In the genomic region with DNA sequence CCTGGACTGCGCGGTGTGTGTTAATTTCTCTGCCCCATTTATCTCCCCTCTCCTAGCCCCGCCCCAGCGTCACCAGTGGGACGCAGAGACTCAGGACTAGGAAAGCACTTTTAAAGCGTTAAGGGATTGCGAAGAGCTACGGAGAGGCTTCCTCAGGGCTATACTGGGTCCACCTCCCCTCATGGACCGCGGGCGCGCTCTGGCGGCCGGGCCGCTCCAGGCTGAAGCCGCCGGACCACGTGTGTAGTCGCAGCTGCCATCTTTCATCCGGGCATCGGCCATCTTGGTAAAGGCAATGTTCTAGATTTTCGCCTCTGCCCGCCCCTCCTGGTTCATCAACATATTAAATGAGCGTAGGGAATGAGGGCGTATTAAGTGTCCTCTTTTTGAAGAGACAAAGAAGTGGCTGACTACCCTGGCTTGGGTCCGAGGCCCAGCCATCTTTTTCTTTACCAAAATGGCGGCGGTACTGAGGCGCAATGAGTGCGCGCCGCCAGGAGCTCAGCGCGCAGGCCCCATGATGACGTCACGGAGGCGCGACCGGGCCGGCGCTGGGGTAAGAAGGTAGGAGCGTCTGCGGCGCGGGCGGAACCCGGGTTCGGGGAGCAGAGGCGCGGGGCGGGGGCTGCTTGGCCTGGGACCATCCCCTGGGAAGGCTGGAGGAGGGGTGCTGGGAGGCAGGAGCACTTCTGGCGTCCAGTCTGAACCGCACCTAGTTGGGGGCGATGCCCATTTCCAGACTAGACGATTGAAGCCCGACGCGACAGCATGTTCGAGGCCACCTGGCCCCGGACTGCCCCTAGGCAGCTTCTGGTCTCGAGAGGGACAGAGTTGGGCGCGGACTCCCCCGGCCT, we compare ENCODE assay signal across 8 cellular contexts. TPM values are rescaled to one million over a fixed set of nuclear protein-coding genes. Genes with fewer than 3 reads are reported as not detected.
DNase-seq lines count a peak whose midpoint lies in the region; ATAC-seq and TF ChIP-seq lines count a peak whose summit lies in the region.

A gene with protein sequence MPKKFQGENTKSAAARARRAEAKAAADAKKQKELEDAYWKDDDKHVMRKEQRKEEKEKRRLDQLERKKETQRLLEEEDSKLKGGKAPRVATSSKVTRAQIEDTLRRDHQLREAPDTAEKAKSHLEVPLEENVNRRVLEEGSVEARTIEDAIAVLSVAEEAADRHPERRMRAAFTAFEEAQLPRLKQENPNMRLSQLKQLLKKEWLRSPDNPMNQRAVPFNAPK (plus strand): TSS at position 531 of the 854 bp plus-strand sequence. CDS start 3,406 bp downstream, outside the sequence.

- H3K4me3 ChIP-seq in GM23338 (peak within 1 kb of the TSS; percentile 95), fibroblast of pulmonary artery (replicated peaks; ENCODE audit: low read depth, low read length) (peak within 1 kb of the TSS; percentile 91)

- no peaks in the 10 kb centered on the region for H3K27me3 ChIP-seq in GM23338 (ENCODE audit: insufficient read depth)

- peak within 1 kb of the TSS; percentile 74 for H3K9ac ChIP-seq in ES-I3 (ENCODE audit: low read depth, low read length)

- H3K9me3 Mint-ChIP-seq in GM23338 (no peaks in the 10 kb centered on the region), nephron progenitor cell (no peaks in the 10 kb centered on the region)
- no peaks in the 10 kb centered on the region for H3K9me3 Mint-ChIP-seq in activated T-helper 2 cell treated with anti-CD3 and anti-CD28 coated beads, Interferon-gamma antibody, Interleukin-2, Interleukin-4, amounts not matched to agents 10 μg/mL and 5 μg/mL and 100 μg/mL, durations not matched to agents 14 hours and 24 hours and 36 hours
- no peaks in the 10 kb centered on the region for H3K9me3 Mint-ChIP-seq in stimulated activated naive CD8-positive, alpha-beta T cell treated with anti-CD3 and anti-CD28 coated beads, Interleukin-15, Interleukin-2, amounts not matched to agents 100 ng/mL and 50 ng/mL, for 24 hours

- H3K9me2 ChIP-seq in GM23338 (ENCODE audit: insufficient read depth), result no peaks in the 10 kb centered on the region

- peak within 1 kb of the TSS; percentile 91 for H3K27ac ChIP-seq in GM23338 (ENCODE audit: low read depth)

- H3K27me3 Mint-ChIP-seq in GM23338 (ENCODE audit: insufficient read depth, low read depth, poor library complexity), result peaks cover 12% of the 10 kb centered on the region
- H3K27me3 Mint-ChIP-seq in activated T-helper 2 cell treated with anti-CD3 and anti-CD28 coated beads, Interferon-gamma antibody, Interleukin-2, Interleukin-4, amounts not matched to agents 10 μg/mL and 5 μg/mL and 100 μg/mL, durations not matched to agents 14 hours and 24 hours and 36 hours (ENCODE audit: low read depth), result no peaks in the 10 kb centered on the region
- peaks cover 20% of the 10 kb centered on the region for H3K27me3 Mint-ChIP-seq in nephron progenitor cell (ENCODE audit: low read depth, poor library complexity)
- H3K27me3 Mint-ChIP-seq in stimulated activated naive CD8-positive, alpha-beta T cell treated with anti-CD3 and anti-CD28 coated beads, Interleukin-15, Interleukin-2, amounts not matched to agents 100 ng/mL and 50 ng/mL, for 24 hours, result no peaks in the 10 kb centered on the region

- H3K27ac Mint-ChIP-seq in GM23338 (peak within 1 kb of the TSS; percentile 99), nephron progenitor cell (peak within 1 kb of the TSS; percentile 98)
- peak within 1 kb of the TSS; percentile 94 for H3K27ac Mint-ChIP-seq in activated T-helper 2 cell treated with anti-CD3 and anti-CD28 coated beads, Interferon-gamma antibody, Interleukin-2, Interleukin-4, amounts not matched to agents 10 μg/mL and 5 μg/mL and 100 μg/mL, durations not matched to agents 14 hours and 24 hours and 36 hours
- H3K27ac Mint-ChIP-seq in stimulated activated naive CD8-positive, alpha-beta T cell treated with anti-CD3 and anti-CD28 coated beads, Interleukin-15, Interleukin-2, amounts not matched to agents 100 ng/mL and 50 ng/mL, for 24 hours, result peak within 1 kb of the TSS; percentile 98

- H3K79me2 ChIP-seq in GM23338 (replicated peaks; ENCODE audit: insufficient read depth), result peaks cover 10% of the 10 kb centered on the region

- H3K4me1 Mint-ChIP-seq in GM23338, result peaks cover 11% of the 10 kb centered on the region
- H3K4me1 Mint-ChIP-seq in activated T-helper 2 cell treated with anti-CD3 and anti-CD28 coated beads, Interferon-gamma antibody, Interleukin-2, Interleukin-4, amounts not matched to agents 10 μg/mL and 5 μg/mL and 100 μg/mL, durations not matched to agents 14 hours and 24 hours and 36 hours (ENCODE audit: low read depth), result peaks cover 14% of the 10 kb centered on the region
- H3K4me1 Mint-ChIP-seq in nephron progenitor cell, result peaks cover 18% of the 10 kb centered on the region
- H3K4me1 Mint-ChIP-seq in stimulated activated naive CD8-positive, alpha-beta T cell treated with anti-CD3 and anti-CD28 coated beads, Interleukin-15, Interleukin-2, amounts not matched to agents 100 ng/mL and 50 ng/mL, for 24 hours (ENCODE audit: low read depth), result peaks cover 27% of the 10 kb centered on the region

- no peaks in the 10 kb centered on the region for H4K20me1 ChIP-seq in GM23338 (replicated peaks; ENCODE audit: insufficient read depth)

- H3K4me2 ChIP-seq in GM23338, result peak within 1 kb of the TSS; percentile 93

- TF ChIP-seq CTCF in GM23338 (conservative IDR thresholded peaks at IDR 0.05; ENCODE audit: low read depth in 2 of 2) (peak; percentile 89 to 96), fibroblast of pulmonary artery (IDR thresholded peaks at IDR 0.05; ENCODE audit: low read length, missing control alignments) (peak; percentile 91), nephron progenitor cell (IDR thresholded peaks at IDR 0.05) (peak; percentile 86)

- H3K9me3 ChIP-seq in ES-I3 (ENCODE audit: control insufficient read depth, insufficient read depth, low read length), result no peaks in the 10 kb centered on the region

- DNase-seq in GM23338 (ENCODE audit: low spot score) (peak; percentile 96), LHCN-M2 (ENCODE audit: low read depth) (peak; percentile 87), RPMI8226 (peak; percentile 95), fibroblast of pulmonary artery (ENCODE audit: low read depth) (peak; percentile 95), nephron progenitor cell (peak; percentile 90)
- peak; percentile 89 for DNase-seq in activated T-helper 2 cell treated with anti-CD3 and anti-CD28 coated beads, Interferon-gamma antibody, Interleukin-2, Interleukin-4, amounts not matched to agents 10 μg/mL and 5 μg/mL and 100 μg/mL, durations not matched to agents 14 hours and 24 hours and 36 hours (ENCODE audit: low spot score)

- H3K36me3 Mint-ChIP-seq in GM23338 (ENCODE audit: low read depth) (no peaks in the 10 kb centered on the region; the same call in 2 of the 3 replicates), nephron progenitor cell (ENCODE audit: low read depth) (peaks cover 4% of the 10 kb centered on the region)
- peaks cover 5% of the 10 kb centered on the region for H3K36me3 Mint-ChIP-seq in activated T-helper 2 cell treated with anti-CD3 and anti-CD28 coated beads, Interferon-gamma antibody, Interleukin-2, Interleukin-4, amounts not matched to agents 10 μg/mL and 5 μg/mL and 100 μg/mL, durations not matched to agents 14 hours and 24 hours and 36 hours (ENCODE audit: low read depth)
- H3K36me3 Mint-ChIP-seq in stimulated activated naive CD8-positive, alpha-beta T cell treated with anti-CD3 and anti-CD28 coated beads, Interleukin-15, Interleukin-2, amounts not matched to agents 100 ng/mL and 50 ng/mL, for 24 hours (ENCODE audit: low read depth), result peaks cover 5% of the 10 kb centered on the region

- peak; percentile 92 for ATAC-seq in GM23338

- H3K4me1 ChIP-seq in ES-I3 (ENCODE audit: insufficient read depth, low read length) (0 out of 2 replicates have a peak, but pooled peaks cover 4% of the 10 kb centered on the region), GM23338 (ENCODE audit: insufficient read depth) (peaks cover 6% of the 10 kb centered on the region; the same call in 1 of the 2 replicates)

- peaks cover 11% of the 10 kb centered on the region; the same call in 1 of the 2 replicates for H3F3A ChIP-seq in GM23338 (replicated peaks; ENCODE audit: low read depth)

- H3K36me3 ChIP-seq in ES-I3 (ENCODE audit: insufficient read depth, low read length) (no peaks in the 10 kb centered on the region), GM23338 (ENCODE audit: insufficient read depth) (no peaks in the 10 kb centered on the region)

- peak within 1 kb of the TSS; percentile 95 for H2AFZ ChIP-seq in GM23338

- intact Hi-C loops in activated T-helper 2 cell treated with anti-CD3 and anti-CD28 coated beads, Interferon-gamma antibody, Interleukin-2, Interleukin-4, amounts not matched to agents 10 μg/mL and 5 μg/mL and 100 μg/mL, durations not matched to agents 14 hours and 24 hours and 36 hours (cut with micrococcal nuclease), result loop anchor here (1.0 to 2.0 kb wide), 3 partner anchors 14 to 73 kb away; partner anchors contain the start of gene RPL18A

- H3K4me3 Mint-ChIP-seq in GM23338 (peak within 1 kb of the TSS; percentile 94), nephron progenitor cell (peak within 1 kb of the TSS; percentile 95)
- peak within 1 kb of the TSS; percentile 97 for H3K4me3 Mint-ChIP-seq in activated T-helper 2 cell treated with anti-CD3 and anti-CD28 coated beads, Interferon-gamma antibody, Interleukin-2, Interleukin-4, amounts not matched to agents 10 μg/mL and 5 μg/mL and 100 μg/mL, durations not matched to agents 14 hours and 24 hours and 36 hours (ENCODE audit: low read depth)
- peak within 1 kb of the TSS; percentile 98 for H3K4me3 Mint-ChIP-seq in stimulated activated naive CD8-positive, alpha-beta T cell treated with anti-CD3 and anti-CD28 coated beads, Interleukin-15, Interleukin-2, amounts not matched to agents 100 ng/mL and 50 ng/mL, for 24 hours

TF ChIP-seq in GM23338, 12 proteins besides CTCF, POLR2A, EP300 and RAD21 (continues in another document):
- TF ChIP-seq POLR2AphosphoS5 (IDR thresholded peaks at IDR 0.05; ENCODE audit: low read depth), result peak; percentile 84
- no peak for TF ChIP-seq NANOG (IDR thresholded peaks at IDR 0.05; ENCODE audit: borderline replicate concordance)
- no peak for TF ChIP-seq JUNB (IDR thresholded peaks at IDR 0.05; ENCODE audit: unreplicated experiment)
- TF ChIP-seq EZH2 (IDR thresholded peaks at IDR 0.05; ENCODE audit: low read depth, unreplicated experiment), result no peak

RNA-seq across cellular contexts. Expression of the gene that starts here (rescaled TPM):
- 55.0 and 56.0 TPM in 2 replicates for total RNA-seq in GM23338 (2014; rRNA removed; shearing (Covaris generic))
- polyA plus RNA-seq in GM23338 (2016; fragmentation: Nextera tagmentation; extraction: Ambion mirVana), result 182 and 194 TPM in 2 replicates
- total RNA-seq in LHCN-M2 (2014; rRNA removed), result 60.8 and 62.1 TPM in 2 replicates
- 167 TPM for polyA plus RNA-seq in LHCN-M2 (2012)
- total RNA-seq in activated T-helper 2 cell treated with anti-CD3 and anti-CD28 coated beads, Interferon-gamma antibody, Interleukin-2, Interleukin-4, amounts not matched to agents 10 μg/mL and 5 μg/mL and 100 μg/mL, durations not matched to agents 14 hours and 24 hours and 36 hours, result 116 and 123 TPM in 2 replicates

Comparison
In these comparisons a context has a peak if more than half of its experiments do, and no peak if none do; other contexts are left out.
1. Peak in every context shown above with its lines: DNase-seq, ATAC-seq, H3K4me3 ChIP-seq and H3K27ac ChIP-seq.